Comparison of ENCODE assay signal across 2 cellular contexts in genomic region chr20:46755483-46756417, GRCh38.
A peak's percentile ranks its signal among the peaks of the same experiment; 100 is the strongest.
TF ChIP-seq lines count a peak whose summit lies in the region.

No MANE protein-coding gene starts in this region.

TF ChIP-seq in HepG2, 621 proteins besides CTCF, POLR2A, EP300 and RAD21:
- TF ChIP-seq MAFK (conservative IDR thresholded peaks at IDR 0.05 in 1 of 2, IDR thresholded peaks at IDR 0.05 in 1 of 2; ENCODE audit: low read length in 2 of 2) (peak; percentile 97 to 98), MAFF (IDR thresholded peaks at IDR 0.05; ENCODE audit: low read depth, low read length) (peak; percentile 96), NFE2L2 (IDR thresholded peaks at IDR 0.05; ENCODE audit: low read length) (peak; percentile 88)
- TF ChIP-seq, protein P1, sequence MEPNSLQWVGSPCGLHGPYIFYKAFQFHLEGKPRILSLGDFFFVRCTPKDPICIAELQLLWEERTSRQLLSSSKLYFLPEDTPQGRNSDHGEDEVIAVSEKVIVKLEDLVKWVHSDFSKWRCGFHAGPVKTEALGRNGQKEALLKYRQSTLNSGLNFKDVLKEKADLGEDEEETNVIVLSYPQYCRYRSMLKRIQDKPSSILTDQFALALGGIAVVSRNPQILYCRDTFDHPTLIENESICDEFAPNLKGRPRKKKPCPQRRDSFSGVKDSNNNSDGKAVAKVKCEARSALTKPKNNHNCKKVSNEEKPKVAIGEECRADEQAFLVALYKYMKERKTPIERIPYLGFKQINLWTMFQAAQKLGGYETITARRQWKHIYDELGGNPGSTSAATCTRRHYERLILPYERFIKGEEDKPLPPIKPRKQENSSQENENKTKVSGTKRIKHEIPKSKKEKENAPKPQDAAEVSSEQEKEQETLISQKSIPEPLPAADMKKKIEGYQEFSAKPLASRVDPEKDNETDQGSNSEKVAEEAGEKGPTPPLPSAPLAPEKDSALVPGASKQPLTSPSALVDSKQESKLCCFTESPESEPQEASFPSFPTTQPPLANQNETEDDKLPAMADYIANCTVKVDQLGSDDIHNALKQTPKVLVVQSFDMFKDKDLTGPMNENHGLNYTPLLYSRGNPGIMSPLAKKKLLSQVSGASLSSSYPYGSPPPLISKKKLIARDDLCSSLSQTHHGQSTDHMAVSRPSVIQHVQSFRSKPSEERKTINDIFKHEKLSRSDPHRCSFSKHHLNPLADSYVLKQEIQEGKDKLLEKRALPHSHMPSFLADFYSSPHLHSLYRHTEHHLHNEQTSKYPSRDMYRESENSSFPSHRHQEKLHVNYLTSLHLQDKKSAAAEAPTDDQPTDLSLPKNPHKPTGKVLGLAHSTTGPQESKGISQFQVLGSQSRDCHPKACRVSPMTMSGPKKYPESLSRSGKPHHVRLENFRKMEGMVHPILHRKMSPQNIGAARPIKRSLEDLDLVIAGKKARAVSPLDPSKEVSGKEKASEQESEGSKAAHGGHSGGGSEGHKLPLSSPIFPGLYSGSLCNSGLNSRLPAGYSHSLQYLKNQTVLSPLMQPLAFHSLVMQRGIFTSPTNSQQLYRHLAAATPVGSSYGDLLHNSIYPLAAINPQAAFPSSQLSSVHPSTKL (CRISPR knock-in tag; IDR thresholded peaks at IDR 0.05), result no peak

TF ChIP-seq in K562, 482 proteins besides CTCF, POLR2A, EP300 and RAD21:
- no peak for TF ChIP-seq NR2C1 (IDR thresholded peaks at IDR 0.05)
- TF ChIP-seq NR2C1 (tag; IDR thresholded peaks at IDR 0.05), result no peak
- no peak for TF ChIP-seq L3MBTL2 (IDR thresholded peaks at IDR 0.05)
- no peak for TF ChIP-seq CREB3L1 (IDR thresholded peaks at IDR 0.05; ENCODE audit: borderline replicate concordance, low read depth)
- TF ChIP-seq HMGN3 (IDR thresholded peaks at IDR 0.05; ENCODE audit: borderline replicate concordance, extremely low read depth, insufficient read length, low read depth, low read length), result no peak
- no peak for TF ChIP-seq HOXB6 (CRISPR knock-in tag; IDR thresholded peaks at IDR 0.05; ENCODE audit: borderline replicate concordance)
- TF ChIP-seq NR1H2 (CRISPR knock-in tag; IDR thresholded peaks at IDR 0.05), result no peak
- no peak for TF ChIP-seq SMAD4 (CRISPR knock-in tag; conservative IDR thresholded peaks at IDR 0.05)
- no peak for TF ChIP-seq ERF (CRISPR knock-in tag; IDR thresholded peaks at IDR 0.05)
- peak; percentile 84 for TF ChIP-seq ZFP36 (IDR thresholded peaks at IDR 0.05; ENCODE audit: low read depth, low read length, partially characterized antibody)
- TF ChIP-seq C11orf30 (IDR thresholded peaks at IDR 0.05; ENCODE audit: low read depth), result peak; percentile 66
- TF ChIP-seq ZNF316 (IDR thresholded peaks at IDR 0.05), result peak; percentile 88
- peak; percentile 78 for TF ChIP-seq MAFF (IDR thresholded peaks at IDR 0.05; ENCODE audit: low read length)
- TF ChIP-seq MAFK (IDR thresholded peaks at IDR 0.05; ENCODE audit: low read length), result peak; percentile 67
- peak; percentile 59; the same call in 1 of the 2 replicates for TF ChIP-seq MAFG (tag; conservative IDR thresholded peaks at IDR 0.05)
- no peak for TF ChIP-seq PHTF2 (CRISPR knock-in tag; IDR thresholded peaks at IDR 0.05)
- TF ChIP-seq, protein P2, sequence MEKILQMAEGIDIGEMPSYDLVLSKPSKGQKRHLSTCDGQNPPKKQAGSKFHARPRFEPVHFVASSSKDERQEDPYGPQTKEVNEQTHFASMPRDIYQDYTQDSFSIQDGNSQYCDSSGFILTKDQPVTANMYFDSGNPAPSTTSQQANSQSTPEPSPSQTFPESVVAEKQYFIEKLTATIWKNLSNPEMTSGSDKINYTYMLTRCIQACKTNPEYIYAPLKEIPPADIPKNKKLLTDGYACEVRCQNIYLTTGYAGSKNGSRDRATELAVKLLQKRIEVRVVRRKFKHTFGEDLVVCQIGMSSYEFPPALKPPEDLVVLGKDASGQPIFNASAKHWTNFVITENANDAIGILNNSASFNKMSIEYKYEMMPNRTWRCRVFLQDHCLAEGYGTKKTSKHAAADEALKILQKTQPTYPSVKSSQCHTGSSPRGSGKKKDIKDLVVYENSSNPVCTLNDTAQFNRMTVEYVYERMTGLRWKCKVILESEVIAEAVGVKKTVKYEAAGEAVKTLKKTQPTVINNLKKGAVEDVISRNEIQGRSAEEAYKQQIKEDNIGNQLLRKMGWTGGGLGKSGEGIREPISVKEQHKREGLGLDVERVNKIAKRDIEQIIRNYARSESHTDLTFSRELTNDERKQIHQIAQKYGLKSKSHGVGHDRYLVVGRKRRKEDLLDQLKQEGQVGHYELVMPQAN (IDR thresholded peaks at IDR 0.05; ENCODE audit: borderline replicate concordance), result no peak
- 0 out of 2 replicates have a peak, but pooled peaks have one; percentile 10 for TF ChIP-seq BCOR (IDR thresholded peaks at IDR 0.05)
- TF ChIP-seq ZNF740 (CRISPR knock-in tag; IDR thresholded peaks at IDR 0.05), result no peak
- TF ChIP-seq ZNF740 (tag; IDR thresholded peaks at IDR 0.05), result no peak
- TF ChIP-seq ZNF311 (CRISPR knock-in tag; IDR thresholded peaks at IDR 0.05), result no peak
- TF ChIP-seq, protein P3, sequence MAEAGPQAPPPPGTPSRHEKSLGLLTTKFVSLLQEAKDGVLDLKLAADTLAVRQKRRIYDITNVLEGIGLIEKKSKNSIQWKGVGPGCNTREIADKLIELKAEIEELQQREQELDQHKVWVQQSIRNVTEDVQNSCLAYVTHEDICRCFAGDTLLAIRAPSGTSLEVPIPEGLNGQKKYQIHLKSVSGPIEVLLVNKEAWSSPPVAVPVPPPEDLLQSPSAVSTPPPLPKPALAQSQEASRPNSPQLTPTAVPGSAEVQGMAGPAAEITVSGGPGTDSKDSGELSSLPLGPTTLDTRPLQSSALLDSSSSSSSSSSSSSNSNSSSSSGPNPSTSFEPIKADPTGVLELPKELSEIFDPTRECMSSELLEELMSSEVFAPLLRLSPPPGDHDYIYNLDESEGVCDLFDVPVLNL (CRISPR knock-in tag; IDR thresholded peaks at IDR 0.05; ENCODE audit: low read depth), result no peak
- TF ChIP-seq SIN3A (IDR thresholded peaks at IDR 0.05; ENCODE audit: borderline replicate concordance in 2 of 2, control insufficient read depth in 1 of 2, low read depth in 2 of 2, low read length in 2 of 2), result no peak
